ENCODE assay signal across 1 cellular context in the genomic region with DNA sequence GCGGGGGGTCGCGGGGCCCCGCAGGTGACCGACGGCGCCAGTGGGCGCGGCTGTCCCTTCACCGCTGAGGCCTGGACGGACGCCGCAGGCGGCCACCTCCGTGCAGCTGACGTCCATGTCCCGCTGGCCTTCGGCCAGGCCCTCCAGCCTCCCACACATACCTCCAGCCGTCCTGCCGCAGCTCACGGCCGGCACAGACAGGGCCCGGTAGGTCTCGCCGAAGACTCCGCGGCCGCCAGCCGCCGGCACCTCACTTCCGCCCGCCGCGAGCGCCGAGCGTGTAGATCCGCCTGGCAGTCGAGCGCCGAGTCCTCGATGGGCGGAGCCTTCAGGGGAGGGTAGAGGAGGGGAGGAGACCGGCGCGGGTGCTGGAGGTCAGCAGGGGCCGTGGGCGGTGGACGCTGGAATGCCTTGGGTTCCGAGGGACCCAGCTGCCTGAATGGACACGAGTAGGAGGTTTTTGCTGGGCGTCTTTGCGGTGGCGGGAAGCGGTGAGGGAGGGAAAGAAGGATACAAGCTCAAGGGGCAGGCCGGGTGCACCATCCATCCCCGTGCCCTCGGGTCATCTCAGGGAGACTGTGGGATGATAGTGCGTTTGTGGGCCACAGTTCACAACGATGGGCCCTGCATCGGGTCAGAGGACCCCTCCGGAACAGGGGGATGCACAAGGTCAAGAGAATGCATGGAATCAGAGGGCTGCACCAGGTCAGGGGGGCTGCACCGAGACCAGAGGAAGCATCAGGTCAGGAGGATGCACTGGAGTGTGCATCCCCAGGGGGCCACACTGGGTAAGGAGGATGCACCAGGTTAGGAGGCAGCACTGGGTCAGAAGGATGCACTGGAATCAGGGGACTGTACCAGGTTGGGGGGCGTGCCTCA.
TF ChIP-seq lines count a peak whose summit lies in the region.

A gene with protein sequence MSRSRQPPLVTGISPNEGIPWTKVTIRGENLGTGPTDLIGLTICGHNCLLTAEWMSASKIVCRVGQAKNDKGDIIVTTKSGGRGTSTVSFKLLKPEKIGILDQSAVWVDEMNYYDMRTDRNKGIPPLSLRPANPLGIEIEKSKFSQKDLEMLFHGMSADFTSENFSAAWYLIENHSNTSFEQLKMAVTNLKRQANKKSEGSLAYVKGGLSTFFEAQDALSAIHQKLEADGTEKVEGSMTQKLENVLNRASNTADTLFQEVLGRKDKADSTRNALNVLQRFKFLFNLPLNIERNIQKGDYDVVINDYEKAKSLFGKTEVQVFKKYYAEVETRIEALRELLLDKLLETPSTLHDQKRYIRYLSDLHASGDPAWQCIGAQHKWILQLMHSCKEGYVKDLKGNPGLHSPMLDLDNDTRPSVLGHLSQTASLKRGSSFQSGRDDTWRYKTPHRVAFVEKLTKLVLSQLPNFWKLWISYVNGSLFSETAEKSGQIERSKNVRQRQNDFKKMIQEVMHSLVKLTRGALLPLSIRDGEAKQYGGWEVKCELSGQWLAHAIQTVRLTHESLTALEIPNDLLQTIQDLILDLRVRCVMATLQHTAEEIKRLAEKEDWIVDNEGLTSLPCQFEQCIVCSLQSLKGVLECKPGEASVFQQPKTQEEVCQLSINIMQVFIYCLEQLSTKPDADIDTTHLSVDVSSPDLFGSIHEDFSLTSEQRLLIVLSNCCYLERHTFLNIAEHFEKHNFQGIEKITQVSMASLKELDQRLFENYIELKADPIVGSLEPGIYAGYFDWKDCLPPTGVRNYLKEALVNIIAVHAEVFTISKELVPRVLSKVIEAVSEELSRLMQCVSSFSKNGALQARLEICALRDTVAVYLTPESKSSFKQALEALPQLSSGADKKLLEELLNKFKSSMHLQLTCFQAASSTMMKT (minus strand): TSS at position 282 of the 879 bp plus-strand sequence. CDS start 55,321 bp downstream, outside the sequence.

TF ChIP-seq in HepG2, 621 proteins besides CTCF, POLR2A, EP300 and RAD21 (continued from another document and continues in another):
- TF ChIP-seq SAFB2 (CRISPR knock-in tag; IDR thresholded peaks at IDR 0.05; ENCODE audit: borderline replicate concordance, low read depth) (peak; percentile 64; the same call in 1 of the 2 replicates), HNRNPK (IDR thresholded peaks at IDR 0.05; ENCODE audit: low read depth, low read length, poor library complexity, severe bottlenecking) (peak; percentile 93), STAT5B (CRISPR knock-in tag; IDR thresholded peaks at IDR 0.05) (peak; percentile 94; the same call in 1 of the 2 replicates), ZNF225 (CRISPR knock-in tag; IDR thresholded peaks at IDR 0.05) (peak; percentile 70; the same call in 1 of the 2 replicates), ZNF788 (CRISPR knock-in tag; IDR thresholded peaks at IDR 0.05; ENCODE audit: borderline replicate concordance) (peak; percentile 99), ZKSCAN5 (CRISPR knock-in tag; IDR thresholded peaks at IDR 0.05) (no peak), ZNF451 (CRISPR knock-in tag; IDR thresholded peaks at IDR 0.05) (no peak; the same call in 1 of the 2 replicates), SIX4 (CRISPR knock-in tag; IDR thresholded peaks at IDR 0.05) (peak; percentile 81; the same call in 1 of the 2 replicates), ARNT (IDR thresholded peaks at IDR 0.05) (no peak), NPAS2 (CRISPR knock-in tag; IDR thresholded peaks at IDR 0.05; ENCODE audit: borderline replicate concordance) (no peak), YY1 (IDR thresholded peaks at IDR 0.05; ENCODE audit: insufficient read depth, insufficient replicate concordance, low read depth, low read length) (peak; percentile 91), ZFY (CRISPR knock-in tag; IDR thresholded peaks at IDR 0.05) (peak; percentile 99), RORA (CRISPR knock-in tag; IDR thresholded peaks at IDR 0.05) (no peak), SIN3A (IDR thresholded peaks at IDR 0.05; ENCODE audit: borderline replicate concordance, low read depth, low read length) (peak; percentile 98), ATM (IDR thresholded peaks at IDR 0.05; ENCODE audit: borderline replicate concordance) (no peak), ZNF772 (CRISPR knock-in tag; IDR thresholded peaks at IDR 0.05) (peak; percentile 96), ZNF589 (CRISPR knock-in tag; conservative IDR thresholded peaks at IDR 0.05) (peak; percentile 86; the same call in 1 of the 2 replicates), TEAD2 (CRISPR knock-in tag; IDR thresholded peaks at IDR 0.05) (no peak), JUN (CRISPR knock-in tag; IDR thresholded peaks at IDR 0.05) (0 out of 2 replicates have a peak, but pooled peaks have one; percentile 42), ZSCAN30 (CRISPR knock-in tag; IDR thresholded peaks at IDR 0.05) (no peak), SSRP1 (CRISPR knock-in tag; IDR thresholded peaks at IDR 0.05) (peak; percentile 88; the same call in 1 of the 2 replicates), ZNF563 (CRISPR knock-in tag; IDR thresholded peaks at IDR 0.05) (peak; percentile 80), ZNF160 (CRISPR knock-in tag; IDR thresholded peaks at IDR 0.05) (peak; percentile 88; the same call in 1 of the 2 replicates), KDM1A (CRISPR knock-in tag; IDR thresholded peaks at IDR 0.05) (peak; percentile 87; the same call in 1 of the 2 replicates), ATRX (CRISPR knock-in tag; IDR thresholded peaks at IDR 0.05; ENCODE audit: borderline replicate concordance) (no peak)
- TF ChIP-seq, protein P1, sequence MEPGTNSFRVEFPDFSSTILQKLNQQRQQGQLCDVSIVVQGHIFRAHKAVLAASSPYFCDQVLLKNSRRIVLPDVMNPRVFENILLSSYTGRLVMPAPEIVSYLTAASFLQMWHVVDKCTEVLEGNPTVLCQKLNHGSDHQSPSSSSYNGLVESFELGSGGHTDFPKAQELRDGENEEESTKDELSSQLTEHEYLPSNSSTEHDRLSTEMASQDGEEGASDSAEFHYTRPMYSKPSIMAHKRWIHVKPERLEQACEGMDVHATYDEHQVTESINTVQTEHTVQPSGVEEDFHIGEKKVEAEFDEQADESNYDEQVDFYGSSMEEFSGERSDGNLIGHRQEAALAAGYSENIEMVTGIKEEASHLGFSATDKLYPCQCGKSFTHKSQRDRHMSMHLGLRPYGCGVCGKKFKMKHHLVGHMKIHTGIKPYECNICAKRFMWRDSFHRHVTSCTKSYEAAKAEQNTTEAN (CRISPR knock-in tag; conservative IDR thresholded peaks at IDR 0.05), result peak; percentile 71; the same call in 1 of the 2 replicates
- TF ChIP-seq, protein P2, sequence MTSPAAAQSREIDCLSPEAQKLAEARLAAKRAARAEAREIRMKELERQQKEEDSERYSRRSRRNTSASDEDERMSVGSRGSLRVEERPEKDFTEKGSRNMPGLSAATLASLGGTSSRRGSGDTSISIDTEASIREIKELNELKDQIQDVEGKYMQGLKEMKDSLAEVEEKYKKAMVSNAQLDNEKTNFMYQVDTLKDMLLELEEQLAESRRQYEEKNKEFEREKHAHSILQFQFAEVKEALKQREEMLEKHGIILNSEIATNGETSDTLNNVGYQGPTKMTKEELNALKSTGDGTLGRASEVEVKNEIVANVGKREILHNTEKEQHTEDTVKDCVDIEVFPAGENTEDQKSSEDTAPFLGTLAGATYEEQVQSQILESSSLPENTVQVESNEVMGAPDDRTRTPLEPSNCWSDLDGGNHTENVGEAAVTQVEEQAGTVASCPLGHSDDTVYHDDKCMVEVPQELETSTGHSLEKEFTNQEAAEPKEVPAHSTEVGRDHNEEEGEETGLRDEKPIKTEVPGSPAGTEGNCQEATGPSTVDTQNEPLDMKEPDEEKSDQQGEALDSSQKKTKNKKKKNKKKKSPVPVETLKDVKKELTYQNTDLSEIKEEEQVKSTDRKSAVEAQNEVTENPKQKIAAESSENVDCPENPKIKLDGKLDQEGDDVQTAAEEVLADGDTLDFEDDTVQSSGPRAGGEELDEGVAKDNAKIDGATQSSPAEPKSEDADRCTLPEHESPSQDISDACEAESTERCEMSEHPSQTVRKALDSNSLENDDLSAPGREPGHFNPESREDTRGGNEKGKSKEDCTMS (CRISPR knock-in tag; conservative IDR thresholded peaks at IDR 0.05), result peak; percentile 78
- TF ChIP-seq, protein P3, sequence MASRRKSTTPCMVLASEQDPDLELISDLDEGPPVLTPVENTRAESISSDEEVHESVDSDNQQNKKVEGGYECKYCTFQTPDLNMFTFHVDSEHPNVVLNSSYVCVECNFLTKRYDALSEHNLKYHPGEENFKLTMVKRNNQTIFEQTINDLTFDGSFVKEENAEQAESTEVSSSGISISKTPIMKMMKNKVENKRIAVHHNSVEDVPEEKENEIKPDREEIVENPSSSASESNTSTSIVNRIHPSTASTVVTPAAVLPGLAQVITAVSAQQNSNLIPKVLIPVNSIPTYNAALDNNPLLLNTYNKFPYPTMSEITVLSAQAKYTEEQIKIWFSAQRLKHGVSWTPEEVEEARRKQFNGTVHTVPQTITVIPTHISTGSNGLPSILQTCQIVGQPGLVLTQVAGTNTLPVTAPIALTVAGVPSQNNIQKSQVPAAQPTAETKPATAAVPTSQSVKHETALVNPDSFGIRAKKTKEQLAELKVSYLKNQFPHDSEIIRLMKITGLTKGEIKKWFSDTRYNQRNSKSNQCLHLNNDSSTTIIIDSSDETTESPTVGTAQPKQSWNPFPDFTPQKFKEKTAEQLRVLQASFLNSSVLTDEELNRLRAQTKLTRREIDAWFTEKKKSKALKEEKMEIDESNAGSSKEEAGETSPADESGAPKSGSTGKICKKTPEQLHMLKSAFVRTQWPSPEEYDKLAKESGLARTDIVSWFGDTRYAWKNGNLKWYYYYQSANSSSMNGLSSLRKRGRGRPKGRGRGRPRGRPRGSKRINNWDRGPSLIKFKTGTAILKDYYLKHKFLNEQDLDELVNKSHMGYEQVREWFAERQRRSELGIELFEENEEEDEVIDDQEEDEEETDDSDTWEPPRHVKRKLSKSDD (CRISPR knock-in tag; IDR thresholded peaks at IDR 0.05; ENCODE audit: low read depth), result peak; percentile 91
- TF ChIP-seq, protein P4, sequence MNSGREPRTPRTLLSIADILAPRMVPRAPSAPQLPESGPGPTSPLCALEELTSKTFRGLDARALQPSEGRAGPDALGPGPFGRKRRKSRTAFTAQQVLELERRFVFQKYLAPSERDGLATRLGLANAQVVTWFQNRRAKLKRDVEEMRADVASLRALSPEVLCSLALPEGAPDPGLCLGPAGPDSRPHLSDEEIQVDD (CRISPR knock-in tag; IDR thresholded peaks at IDR 0.05; ENCODE audit: borderline replicate concordance), result peak; percentile 75; the same call in 1 of the 2 replicates
- TF ChIP-seq, protein P5, sequence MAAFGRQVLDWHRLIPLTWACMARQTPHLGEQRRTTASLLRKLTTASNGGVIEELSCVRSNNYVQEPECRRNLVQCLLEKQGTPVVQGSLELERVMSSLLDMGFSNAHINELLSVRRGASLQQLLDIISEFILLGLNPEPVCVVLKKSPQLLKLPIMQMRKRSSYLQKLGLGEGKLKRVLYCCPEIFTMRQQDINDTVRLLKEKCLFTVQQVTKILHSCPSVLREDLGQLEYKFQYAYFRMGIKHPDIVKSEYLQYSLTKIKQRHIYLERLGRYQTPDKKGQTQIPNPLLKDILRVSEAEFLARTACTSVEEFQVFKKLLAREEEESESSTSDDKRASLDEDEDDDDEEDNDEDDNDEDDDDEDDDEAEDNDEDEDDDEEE (CRISPR knock-in tag; IDR thresholded peaks at IDR 0.05), result peak; percentile 97
- TF ChIP-seq, protein P6, sequence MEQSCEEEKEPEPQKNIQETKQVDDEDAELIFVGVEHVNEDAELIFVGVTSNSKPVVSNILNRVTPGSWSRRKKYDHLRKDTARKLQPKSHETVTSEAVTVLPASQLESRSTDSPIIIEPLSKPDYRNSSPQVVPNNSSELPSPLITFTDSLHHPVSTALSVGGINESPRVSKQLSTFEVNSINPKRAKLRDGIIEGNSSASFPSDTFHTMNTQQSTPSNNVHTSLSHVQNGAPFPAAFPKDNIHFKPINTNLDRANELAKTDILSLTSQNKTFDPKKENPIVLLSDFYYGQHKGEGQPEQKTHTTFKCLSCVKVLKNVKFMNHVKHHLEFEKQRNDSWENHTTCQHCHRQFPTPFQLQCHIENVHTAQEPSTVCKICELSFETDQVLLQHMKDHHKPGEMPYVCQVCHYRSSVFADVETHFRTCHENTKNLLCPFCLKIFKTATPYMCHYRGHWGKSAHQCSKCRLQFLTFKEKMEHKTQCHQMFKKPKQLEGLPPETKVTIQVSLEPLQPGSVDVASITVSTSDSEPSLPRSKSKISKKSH (CRISPR knock-in tag; IDR thresholded peaks at IDR 0.05; ENCODE audit: borderline replicate concordance), result no peak
- TF ChIP-seq, protein P7, sequence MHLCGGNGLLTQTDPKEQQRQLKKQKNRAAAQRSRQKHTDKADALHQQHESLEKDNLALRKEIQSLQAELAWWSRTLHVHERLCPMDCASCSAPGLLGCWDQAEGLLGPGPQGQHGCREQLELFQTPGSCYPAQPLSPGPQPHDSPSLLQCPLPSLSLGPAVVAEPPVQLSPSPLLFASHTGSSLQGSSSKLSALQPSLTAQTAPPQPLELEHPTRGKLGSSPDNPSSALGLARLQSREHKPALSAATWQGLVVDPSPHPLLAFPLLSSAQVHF (CRISPR knock-in tag; IDR thresholded peaks at IDR 0.05), result peak; percentile 92; the same call in 1 of the 2 replicates
- TF ChIP-seq, protein P8, sequence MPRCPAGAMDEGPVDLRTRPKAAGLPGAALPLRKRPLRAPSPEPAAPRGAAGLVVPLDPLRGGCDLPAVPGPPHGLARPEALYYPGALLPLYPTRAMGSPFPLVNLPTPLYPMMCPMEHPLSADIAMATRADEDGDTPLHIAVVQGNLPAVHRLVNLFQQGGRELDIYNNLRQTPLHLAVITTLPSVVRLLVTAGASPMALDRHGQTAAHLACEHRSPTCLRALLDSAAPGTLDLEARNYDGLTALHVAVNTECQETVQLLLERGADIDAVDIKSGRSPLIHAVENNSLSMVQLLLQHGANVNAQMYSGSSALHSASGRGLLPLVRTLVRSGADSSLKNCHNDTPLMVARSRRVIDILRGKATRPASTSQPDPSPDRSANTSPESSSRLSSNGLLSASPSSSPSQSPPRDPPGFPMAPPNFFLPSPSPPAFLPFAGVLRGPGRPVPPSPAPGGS (CRISPR knock-in tag; IDR thresholded peaks at IDR 0.05), result peak; percentile 86
- TF ChIP-seq, protein P9, sequence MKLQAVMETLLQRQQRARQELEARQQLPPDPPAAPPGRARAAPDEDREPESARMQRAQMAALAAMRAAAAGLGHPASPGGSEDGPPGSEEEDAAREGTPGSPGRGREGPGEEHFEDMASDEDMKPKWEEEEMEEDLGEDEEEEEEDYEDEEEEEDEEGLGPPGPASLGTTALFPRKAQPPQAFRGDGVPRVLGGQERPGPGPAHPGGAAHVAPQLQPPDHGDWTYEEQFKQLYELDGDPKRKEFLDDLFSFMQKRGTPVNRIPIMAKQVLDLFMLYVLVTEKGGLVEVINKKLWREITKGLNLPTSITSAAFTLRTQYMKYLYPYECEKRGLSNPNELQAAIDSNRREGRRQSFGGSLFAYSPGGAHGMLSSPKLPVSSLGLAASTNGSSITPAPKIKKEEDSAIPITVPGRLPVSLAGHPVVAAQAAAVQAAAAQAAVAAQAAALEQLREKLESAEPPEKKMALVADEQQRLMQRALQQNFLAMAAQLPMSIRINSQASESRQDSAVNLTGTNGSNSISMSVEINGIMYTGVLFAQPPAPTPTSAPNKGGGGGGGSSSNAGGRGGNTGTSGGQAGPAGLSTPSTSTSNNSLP (IDR thresholded peaks at IDR 0.05; ENCODE audit: low read depth, low read length), result peak; percentile 69; the same call in 1 of the 2 replicates
